ENCODE assay signal across 7 cellular contexts in genomic region chr9:93827545-93828330, GRCh38.
DNase-seq lines count a peak whose midpoint lies in the region; ATAC-seq and TF ChIP-seq lines count a peak whose summit lies in the region.

No MANE protein-coding gene starts in this region.

- TF ChIP-seq CTCF in GM12864 (IDR thresholded peaks at IDR 0.05; ENCODE audit: low read depth, low read length, missing control alignments): peak; percentile 76
- peak; percentile 87 for TF ChIP-seq CTCF in thoracic aorta (IDR thresholded peaks at IDR 0.05)

- H3K36me3 ChIP-seq in thoracic aorta: no peaks in the 10 kb centered on the region

- H3K4me1 ChIP-seq in thoracic aorta (ENCODE audit: control insufficient read depth in 1 of 2, low read depth in 2 of 2): peaks cover 0 to 22% of the 10 kb centered on the region in 2 donors

- H3K4me3 ChIP-seq in GM12864 (ENCODE audit: low read depth, low read length): no peak overlapping the region
- H3K4me3 ChIP-seq in thoracic aorta: peak overlapping the region; percentile 76

- H3K9me3 ChIP-seq in thoracic aorta: no peaks in the 10 kb centered on the region

- ATAC-seq in esophagus mucosa: peak; percentile 50
- peak; percentile 57 for ATAC-seq in thoracic aorta (ENCODE audit: insufficient number of reproducible peaks, low FRiP score, low read depth)
- no peak for ATAC-seq in HG02759 (IDR thresholded peaks at IDR 0.05; ENCODE audit: unreplicated experiment)

- H3K27ac ChIP-seq in thoracic aorta: no peak overlapping the region

- no peaks in the 10 kb centered on the region for H3K27me3 ChIP-seq in thoracic aorta (replicated peaks; ENCODE audit: insufficient read depth)

- DNase-seq in GM12864 (ENCODE audit: low read depth) (no peak), LHCN-M2 (ENCODE audit: low read depth) (peak; percentile 32), myocyte (ENCODE audit: low read depth) (peak; percentile 47), thoracic aorta (ENCODE audit: low spot score) (no peak)
- DNase-seq in activated CD4-positive, alpha-beta T cell treated with anti-CD3 and anti-CD28 coated beads for 48 hours: peak; percentile 61

Comparison
In these comparisons a context has a peak if more than half of its experiments do, and no peak if none do; other contexts are left out.
1. DNase-seq: peak in LHCN-M2 (single experiment), activated CD4-positive, alpha-beta T cell treated with anti-CD3 and anti-CD28 coated beads for 48 hours (single experiment) and myocyte (single experiment); none in GM12864 (single experiment) and thoracic aorta (single experiment).